Comparison of ENCODE assay signal across 12 cellular contexts in the genomic region with DNA sequence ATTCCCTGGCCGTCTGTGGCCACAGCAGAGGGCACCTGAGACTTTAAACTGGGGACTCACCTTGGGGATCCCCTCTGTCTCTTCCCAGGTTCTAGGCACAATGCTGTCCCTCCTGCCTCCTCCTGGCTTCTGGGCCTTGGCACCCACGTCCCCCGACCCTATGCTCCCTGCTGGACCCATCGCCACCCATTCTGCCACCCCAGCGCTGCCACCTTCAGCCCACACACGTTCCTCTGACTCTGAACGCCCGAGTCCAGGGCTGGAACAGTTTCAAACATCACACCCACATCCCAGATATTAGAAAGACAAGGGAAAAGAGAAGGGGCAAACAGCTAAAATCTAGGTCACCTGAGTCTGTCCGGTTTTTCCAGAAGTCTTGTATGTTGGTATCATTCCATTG. TPM values are rescaled to one million over a fixed set of nuclear protein-coding genes. Genes with fewer than 3 reads are reported as not detected.
"Had no signal": no experiment of that assay in that cellular context is flagged by ENCODE, and none has a peak within 500 bp of the region (broad histone marks: within the 10 kb centered on the region; RNA-seq: fewer than 3 reads in every experiment).

No MANE protein-coding gene starts in this region.

RNA-seq across cellular contexts. Expression of a gene that starts 28.0 kb away (rescaled TPM):
- total RNA-seq: activated B cell treated with CpG ODN at 0.5 μM for 24 hours; activated CD4-positive, alpha-beta memory T cell treated with anti-CD3 and anti-CD28 coated beads for 36 hours; activated CD4-positive, alpha-beta T cell treated with anti-CD3 and anti-CD28 coated beads, Interleukin-2, amount 10 ng/mL, durations not matched to agents 24 days and 14 days; activated CD8-positive, alpha-beta memory T cell treated with anti-CD3 and anti-CD28 coated beads for 36 hours; activated CD8-positive, alpha-beta T cell treated with anti-CD3 and anti-CD28 coated beads for 36 hours; activated naive CD4-positive, alpha-beta T cell treated with anti-CD3 and anti-CD28 coated beads for 36 hours; activated naive CD4-positive, alpha-beta T cell treated with anti-CD3 and anti-CD28 coated beads, Interleukin-2, amount 50 U/mL, for 72 hours; activated naive CD8-positive, alpha-beta T cell treated with anti-CD3 and anti-CD28 coated beads for 36 hours; activated T-helper 1 cell treated with anti-CD3 and anti-CD28 coated beads, Interleukin-12 subunit alpha, Interleukin-12 subunit beta, Interleukin-2, Interleukin-4 antibody, amounts not matched to agents 30 ng/mL and 10 ng/mL and 1 ng/mL, durations not matched to agents 14 hours and 24 hours and 36 hours; activated T-helper 17 cell treated with anti-CD3 and anti-CD28 coated beads, Interleukin-2, amount 50 U/mL, for 72 hours; aorta; breast epithelium had no signal
- polyA plus RNA-seq: aorta had no signal
